1 cellular context compared by ENCODE assay signal in the genomic region with DNA sequence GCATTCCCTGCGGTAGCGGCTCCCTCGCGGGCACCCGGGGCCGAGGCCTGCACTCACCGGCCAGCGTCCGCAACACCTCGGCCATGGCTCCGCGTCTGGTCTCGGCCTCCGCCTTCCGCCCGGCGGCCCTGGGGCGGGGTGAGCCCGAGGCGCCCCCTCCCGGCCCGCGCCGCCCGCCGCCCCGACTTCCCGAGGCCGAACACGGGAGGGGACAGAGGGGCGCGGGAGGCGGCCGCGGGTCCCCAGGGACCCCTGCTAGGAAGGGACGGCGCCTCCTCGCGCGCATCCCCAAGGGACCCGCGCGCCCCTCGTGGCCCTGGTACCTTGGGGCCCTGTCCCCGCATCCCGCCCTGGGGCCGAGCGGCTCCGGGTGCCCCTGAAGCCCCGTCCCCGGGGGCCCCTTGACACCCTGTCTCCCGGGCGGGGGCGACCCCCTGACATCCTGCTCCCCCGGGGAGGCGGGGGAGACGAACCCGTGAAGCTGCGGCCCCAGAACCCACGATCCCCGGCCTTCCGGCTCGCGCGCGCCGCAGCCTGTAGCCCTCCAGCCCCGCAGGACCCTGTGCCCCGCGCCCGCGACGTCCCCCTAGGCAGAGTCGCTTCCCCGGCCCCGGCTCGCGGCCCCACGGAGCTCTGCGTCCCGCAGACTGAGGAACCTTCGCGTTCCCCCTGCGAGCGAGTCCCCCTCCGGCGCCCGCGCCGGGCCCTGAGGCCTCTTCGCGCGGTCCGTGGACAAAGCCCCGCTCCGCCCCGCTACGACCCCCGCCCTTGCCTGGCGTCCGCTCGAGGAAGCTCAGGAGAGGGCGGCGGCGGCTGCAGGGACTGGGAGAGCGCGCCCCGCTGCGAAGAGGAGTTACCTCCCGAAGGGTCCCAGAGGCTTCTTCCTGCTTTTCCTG.
A peak's percentile ranks its signal among the peaks of the same experiment; 100 is the strongest.
TF ChIP-seq lines count a peak whose summit lies in the region.

A gene (minus strand): TSS at position 97 of the 896 bp plus-strand sequence.

TF ChIP-seq in K562, 482 proteins besides CTCF, POLR2A, EP300 and RAD21 (continued from another document and continues in another):
- TF ChIP-seq, protein P1, sequence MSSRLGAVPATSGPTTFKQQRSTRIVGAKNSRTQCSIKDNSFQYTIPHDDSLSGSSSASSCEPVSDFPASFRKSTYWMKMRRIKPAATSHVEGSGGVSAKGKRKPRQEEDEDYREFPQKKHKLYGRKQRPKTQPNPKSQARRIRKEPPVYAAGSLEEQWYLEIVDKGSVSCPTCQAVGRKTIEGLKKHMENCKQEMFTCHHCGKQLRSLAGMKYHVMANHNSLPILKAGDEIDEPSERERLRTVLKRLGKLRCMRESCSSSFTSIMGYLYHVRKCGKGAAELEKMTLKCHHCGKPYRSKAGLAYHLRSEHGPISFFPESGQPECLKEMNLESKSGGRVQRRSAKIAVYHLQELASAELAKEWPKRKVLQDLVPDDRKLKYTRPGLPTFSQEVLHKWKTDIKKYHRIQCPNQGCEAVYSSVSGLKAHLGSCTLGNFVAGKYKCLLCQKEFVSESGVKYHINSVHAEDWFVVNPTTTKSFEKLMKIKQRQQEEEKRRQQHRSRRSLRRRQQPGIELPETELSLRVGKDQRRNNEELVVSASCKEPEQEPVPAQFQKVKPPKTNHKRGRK (tag; IDR thresholded peaks at IDR 0.05), result no peak
- TF ChIP-seq ZFX (CRISPR knock-in tag; IDR thresholded peaks at IDR 0.05) (peak; percentile 85), SAFB (IDR thresholded peaks at IDR 0.05; ENCODE audit: borderline replicate concordance, low read depth, low read length) (peak; percentile 70; the same call in 1 of the 2 replicates), NFXL1 (CRISPR knock-in tag; IDR thresholded peaks at IDR 0.05) (no peak), YBX1 (IDR thresholded peaks at IDR 0.05) (no peak), ZNF282 (CRISPR knock-in tag; IDR thresholded peaks at IDR 0.05) (no peak), TAF15 (IDR thresholded peaks at IDR 0.05; ENCODE audit: low read depth, low read length) (no peak), HNRNPLL (IDR thresholded peaks at IDR 0.05; ENCODE audit: low read depth, low read length, poor library complexity, severe bottlenecking) (no peak), SIN3B (IDR thresholded peaks at IDR 0.05; ENCODE audit: low read depth) (peak; percentile 50; the same call in 1 of the 2 replicates), FOXJ2 (tag; IDR thresholded peaks at IDR 0.05) (no peak), ZC3H4 (CRISPR knock-in tag; IDR thresholded peaks at IDR 0.05; ENCODE audit: borderline replicate concordance) (no peak), HDAC2 (IDR thresholded peaks at IDR 0.05) (no peak), MTA3 (IDR thresholded peaks at IDR 0.05; ENCODE audit: borderline replicate concordance) (no peak), NFE2L1 (tag; IDR thresholded peaks at IDR 0.05; ENCODE audit: borderline replicate concordance, low read depth) (no peak), ERF (CRISPR knock-in tag; IDR thresholded peaks at IDR 0.05) (peak; percentile 15; the same call in 1 of the 2 replicates), MCM2 (IDR thresholded peaks at IDR 0.05; ENCODE audit: low read depth) (no peak), ZNF197 (CRISPR knock-in tag; IDR thresholded peaks at IDR 0.05; ENCODE audit: low read depth) (no peak), TEAD1 (CRISPR knock-in tag; IDR thresholded peaks at IDR 0.05) (no peak; a peak in 1 of 4 replicates), CHD4 (IDR thresholded peaks at IDR 0.05; ENCODE audit: insufficient read depth, insufficient replicate concordance, low read depth, low read length, poor library complexity, severe bottlenecking) (no peak), CCNT2 (IDR thresholded peaks at IDR 0.05; ENCODE audit: borderline replicate concordance, extremely low read depth, insufficient read length, low read depth, low read length) (peak; percentile 46), BCOR (IDR thresholded peaks at IDR 0.05) (no peak), GATAD2A (IDR thresholded peaks at IDR 0.05) (no peak), ETV6 (IDR thresholded peaks at IDR 0.05; ENCODE audit: borderline replicate concordance in 1 of 2, low read depth in 2 of 2, low read length in 1 of 2) (no peak), ETV6 (CRISPR knock-in tag; IDR thresholded peaks at IDR 0.05; ENCODE audit: borderline replicate concordance) (no peak)
- TF ChIP-seq, protein P2, sequence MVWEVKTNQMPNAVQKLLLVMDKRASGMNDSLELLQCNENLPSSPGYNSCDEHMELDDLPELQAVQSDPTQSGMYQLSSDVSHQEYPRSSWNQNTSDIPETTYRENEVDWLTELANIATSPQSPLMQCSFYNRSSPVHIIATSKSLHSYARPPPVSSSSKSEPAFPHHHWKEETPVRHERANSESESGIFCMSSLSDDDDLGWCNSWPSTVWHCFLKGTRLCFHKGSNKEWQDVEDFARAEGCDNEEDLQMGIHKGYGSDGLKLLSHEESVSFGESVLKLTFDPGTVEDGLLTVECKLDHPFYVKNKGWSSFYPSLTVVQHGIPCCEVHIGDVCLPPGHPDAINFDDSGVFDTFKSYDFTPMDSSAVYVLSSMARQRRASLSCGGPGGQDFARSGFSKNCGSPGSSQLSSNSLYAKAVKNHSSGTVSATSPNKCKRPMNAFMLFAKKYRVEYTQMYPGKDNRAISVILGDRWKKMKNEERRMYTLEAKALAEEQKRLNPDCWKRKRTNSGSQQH (CRISPR knock-in tag; IDR thresholded peaks at IDR 0.05), result no peak
- TF ChIP-seq, protein P3, sequence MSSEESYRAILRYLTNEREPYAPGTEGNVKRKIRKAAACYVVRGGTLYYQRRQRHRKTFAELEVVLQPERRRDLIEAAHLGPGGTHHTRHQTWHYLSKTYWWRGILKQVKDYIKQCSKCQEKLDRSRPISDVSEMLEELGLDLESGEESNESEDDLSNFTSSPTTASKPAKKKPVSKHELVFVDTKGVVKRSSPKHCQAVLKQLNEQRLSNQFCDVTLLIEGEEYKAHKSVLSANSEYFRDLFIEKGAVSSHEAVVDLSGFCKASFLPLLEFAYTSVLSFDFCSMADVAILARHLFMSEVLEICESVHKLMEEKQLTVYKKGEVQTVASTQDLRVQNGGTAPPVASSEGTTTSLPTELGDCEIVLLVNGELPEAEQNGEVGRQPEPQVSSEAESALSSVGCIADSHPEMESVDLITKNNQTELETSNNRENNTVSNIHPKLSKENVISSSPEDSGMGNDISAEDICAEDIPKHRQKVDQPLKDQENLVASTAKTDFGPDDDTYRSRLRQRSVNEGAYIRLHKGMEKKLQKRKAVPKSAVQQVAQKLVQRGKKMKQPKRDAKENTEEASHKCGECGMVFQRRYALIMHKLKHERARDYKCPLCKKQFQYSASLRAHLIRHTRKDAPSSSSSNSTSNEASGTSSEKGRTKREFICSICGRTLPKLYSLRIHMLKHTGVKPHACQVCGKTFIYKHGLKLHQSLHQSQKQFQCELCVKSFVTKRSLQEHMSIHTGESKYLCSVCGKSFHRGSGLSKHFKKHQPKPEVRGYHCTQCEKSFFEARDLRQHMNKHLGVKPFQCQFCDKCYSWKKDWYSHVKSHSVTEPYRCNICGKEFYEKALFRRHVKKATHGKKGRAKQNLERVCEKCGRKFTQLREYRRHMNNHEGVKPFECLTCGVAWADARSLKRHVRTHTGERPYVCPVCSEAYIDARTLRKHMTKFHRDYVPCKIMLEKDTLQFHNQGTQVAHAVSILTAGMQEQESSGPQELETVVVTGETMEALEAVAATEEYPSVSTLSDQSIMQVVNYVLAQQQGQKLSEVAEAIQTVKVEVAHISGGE (CRISPR knock-in tag; IDR thresholded peaks at IDR 0.05), result peak in 1 of 3 experiments; percentile 60; a peak in 2 of 6 replicates
- TF ChIP-seq, protein P4, sequence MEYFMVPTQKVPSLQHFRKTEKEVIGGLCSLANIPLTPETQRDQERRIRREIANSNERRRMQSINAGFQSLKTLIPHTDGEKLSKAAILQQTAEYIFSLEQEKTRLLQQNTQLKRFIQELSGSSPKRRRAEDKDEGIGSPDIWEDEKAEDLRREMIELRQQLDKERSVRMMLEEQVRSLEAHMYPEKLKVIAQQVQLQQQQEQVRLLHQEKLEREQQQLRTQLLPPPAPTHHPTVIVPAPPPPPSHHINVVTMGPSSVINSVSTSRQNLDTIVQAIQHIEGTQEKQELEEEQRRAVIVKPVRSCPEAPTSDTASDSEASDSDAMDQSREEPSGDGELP (CRISPR knock-in tag; IDR thresholded peaks at IDR 0.05; ENCODE audit: borderline replicate concordance), result 0 out of 2 replicates have a peak, but pooled peaks have one; percentile 26
- TF ChIP-seq, protein P5, sequence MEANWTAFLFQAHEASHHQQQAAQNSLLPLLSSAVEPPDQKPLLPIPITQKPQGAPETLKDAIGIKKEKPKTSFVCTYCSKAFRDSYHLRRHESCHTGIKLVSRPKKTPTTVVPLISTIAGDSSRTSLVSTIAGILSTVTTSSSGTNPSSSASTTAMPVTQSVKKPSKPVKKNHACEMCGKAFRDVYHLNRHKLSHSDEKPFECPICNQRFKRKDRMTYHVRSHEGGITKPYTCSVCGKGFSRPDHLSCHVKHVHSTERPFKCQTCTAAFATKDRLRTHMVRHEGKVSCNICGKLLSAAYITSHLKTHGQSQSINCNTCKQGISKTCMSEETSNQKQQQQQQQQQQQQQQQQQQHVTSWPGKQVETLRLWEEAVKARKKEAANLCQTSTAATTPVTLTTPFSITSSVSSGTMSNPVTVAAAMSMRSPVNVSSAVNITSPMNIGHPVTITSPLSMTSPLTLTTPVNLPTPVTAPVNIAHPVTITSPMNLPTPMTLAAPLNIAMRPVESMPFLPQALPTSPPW (CRISPR knock-in tag; IDR thresholded peaks at IDR 0.05), result peak; percentile 75
- TF ChIP-seq, protein P6, sequence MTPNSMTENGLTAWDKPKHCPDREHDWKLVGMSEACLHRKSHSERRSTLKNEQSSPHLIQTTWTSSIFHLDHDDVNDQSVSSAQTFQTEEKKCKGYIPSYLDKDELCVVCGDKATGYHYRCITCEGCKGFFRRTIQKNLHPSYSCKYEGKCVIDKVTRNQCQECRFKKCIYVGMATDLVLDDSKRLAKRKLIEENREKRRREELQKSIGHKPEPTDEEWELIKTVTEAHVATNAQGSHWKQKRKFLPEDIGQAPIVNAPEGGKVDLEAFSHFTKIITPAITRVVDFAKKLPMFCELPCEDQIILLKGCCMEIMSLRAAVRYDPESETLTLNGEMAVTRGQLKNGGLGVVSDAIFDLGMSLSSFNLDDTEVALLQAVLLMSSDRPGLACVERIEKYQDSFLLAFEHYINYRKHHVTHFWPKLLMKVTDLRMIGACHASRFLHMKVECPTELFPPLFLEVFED (CRISPR knock-in tag; conservative IDR thresholded peaks at IDR 0.05), result no peak
- TF ChIP-seq, protein P7, sequence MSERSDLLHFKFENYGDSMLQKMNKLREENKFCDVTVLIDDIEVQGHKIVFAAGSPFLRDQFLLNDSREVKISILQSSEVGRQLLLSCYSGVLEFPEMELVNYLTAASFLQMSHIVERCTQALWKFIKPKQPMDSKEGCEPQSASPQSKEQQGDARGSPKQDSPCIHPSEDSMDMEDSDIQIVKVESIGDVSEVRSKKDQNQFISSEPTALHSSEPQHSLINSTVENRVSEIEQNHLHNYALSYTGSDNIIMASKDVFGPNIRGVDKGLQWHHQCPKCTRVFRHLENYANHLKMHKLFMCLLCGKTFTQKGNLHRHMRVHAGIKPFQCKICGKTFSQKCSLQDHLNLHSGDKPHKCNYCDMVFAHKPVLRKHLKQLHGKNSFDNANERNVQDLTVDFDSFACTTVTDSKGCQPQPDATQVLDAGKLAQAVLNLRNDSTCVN (CRISPR knock-in tag; IDR thresholded peaks at IDR 0.05), result no peak
- TF ChIP-seq, protein P8, sequence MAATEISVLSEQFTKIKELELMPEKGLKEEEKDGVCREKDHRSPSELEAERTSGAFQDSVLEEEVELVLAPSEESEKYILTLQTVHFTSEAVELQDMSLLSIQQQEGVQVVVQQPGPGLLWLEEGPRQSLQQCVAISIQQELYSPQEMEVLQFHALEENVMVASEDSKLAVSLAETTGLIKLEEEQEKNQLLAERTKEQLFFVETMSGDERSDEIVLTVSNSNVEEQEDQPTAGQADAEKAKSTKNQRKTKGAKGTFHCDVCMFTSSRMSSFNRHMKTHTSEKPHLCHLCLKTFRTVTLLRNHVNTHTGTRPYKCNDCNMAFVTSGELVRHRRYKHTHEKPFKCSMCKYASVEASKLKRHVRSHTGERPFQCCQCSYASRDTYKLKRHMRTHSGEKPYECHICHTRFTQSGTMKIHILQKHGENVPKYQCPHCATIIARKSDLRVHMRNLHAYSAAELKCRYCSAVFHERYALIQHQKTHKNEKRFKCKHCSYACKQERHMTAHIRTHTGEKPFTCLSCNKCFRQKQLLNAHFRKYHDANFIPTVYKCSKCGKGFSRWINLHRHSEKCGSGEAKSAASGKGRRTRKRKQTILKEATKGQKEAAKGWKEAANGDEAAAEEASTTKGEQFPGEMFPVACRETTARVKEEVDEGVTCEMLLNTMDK (IDR thresholded peaks at IDR 0.05; ENCODE audit: borderline replicate concordance, insufficient read depth, low read depth, low read length, poor library complexity, severe bottlenecking), result peak; percentile 95
- TF ChIP-seq, protein P9, sequence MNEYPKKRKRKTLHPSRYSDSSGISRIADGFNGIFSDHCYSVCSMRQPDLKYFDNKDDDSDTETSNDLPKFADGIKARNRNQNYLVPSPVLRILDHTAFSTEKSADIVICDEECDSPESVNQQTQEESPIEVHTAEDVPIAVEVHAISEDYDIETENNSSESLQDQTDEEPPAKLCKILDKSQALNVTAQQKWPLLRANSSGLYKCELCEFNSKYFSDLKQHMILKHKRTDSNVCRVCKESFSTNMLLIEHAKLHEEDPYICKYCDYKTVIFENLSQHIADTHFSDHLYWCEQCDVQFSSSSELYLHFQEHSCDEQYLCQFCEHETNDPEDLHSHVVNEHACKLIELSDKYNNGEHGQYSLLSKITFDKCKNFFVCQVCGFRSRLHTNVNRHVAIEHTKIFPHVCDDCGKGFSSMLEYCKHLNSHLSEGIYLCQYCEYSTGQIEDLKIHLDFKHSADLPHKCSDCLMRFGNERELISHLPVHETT (CRISPR knock-in tag; conservative IDR thresholded peaks at IDR 0.05 in 1 of 2, IDR thresholded peaks at IDR 0.05 in 1 of 2), result peak in 1 of 2 experiments; percentile 69; a peak in 1 of 4 replicates
- TF ChIP-seq, protein P10, sequence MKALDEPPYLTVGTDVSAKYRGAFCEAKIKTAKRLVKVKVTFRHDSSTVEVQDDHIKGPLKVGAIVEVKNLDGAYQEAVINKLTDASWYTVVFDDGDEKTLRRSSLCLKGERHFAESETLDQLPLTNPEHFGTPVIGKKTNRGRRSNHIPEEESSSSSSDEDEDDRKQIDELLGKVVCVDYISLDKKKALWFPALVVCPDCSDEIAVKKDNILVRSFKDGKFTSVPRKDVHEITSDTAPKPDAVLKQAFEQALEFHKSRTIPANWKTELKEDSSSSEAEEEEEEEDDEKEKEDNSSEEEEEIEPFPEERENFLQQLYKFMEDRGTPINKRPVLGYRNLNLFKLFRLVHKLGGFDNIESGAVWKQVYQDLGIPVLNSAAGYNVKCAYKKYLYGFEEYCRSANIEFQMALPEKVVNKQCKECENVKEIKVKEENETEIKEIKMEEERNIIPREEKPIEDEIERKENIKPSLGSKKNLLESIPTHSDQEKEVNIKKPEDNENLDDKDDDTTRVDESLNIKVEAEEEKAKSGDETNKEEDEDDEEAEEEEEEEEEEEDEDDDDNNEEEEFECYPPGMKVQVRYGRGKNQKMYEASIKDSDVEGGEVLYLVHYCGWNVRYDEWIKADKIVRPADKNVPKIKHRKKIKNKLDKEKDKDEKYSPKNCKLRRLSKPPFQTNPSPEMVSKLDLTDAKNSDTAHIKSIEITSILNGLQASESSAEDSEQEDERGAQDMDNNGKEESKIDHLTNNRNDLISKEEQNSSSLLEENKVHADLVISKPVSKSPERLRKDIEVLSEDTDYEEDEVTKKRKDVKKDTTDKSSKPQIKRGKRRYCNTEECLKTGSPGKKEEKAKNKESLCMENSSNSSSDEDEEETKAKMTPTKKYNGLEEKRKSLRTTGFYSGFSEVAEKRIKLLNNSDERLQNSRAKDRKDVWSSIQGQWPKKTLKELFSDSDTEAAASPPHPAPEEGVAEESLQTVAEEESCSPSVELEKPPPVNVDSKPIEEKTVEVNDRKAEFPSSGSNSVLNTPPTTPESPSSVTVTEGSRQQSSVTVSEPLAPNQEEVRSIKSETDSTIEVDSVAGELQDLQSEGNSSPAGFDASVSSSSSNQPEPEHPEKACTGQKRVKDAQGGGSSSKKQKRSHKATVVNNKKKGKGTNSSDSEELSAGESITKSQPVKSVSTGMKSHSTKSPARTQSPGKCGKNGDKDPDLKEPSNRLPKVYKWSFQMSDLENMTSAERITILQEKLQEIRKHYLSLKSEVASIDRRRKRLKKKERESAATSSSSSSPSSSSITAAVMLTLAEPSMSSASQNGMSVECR (CRISPR knock-in tag; IDR thresholded peaks at IDR 0.05), result no peak
